Comparison of ENCODE assay signal across 29 cellular contexts in genomic region chr2:18484625-18485024, GRCh38.
"Had no signal": no experiment of that assay in that cellular context is flagged by ENCODE, and none has a peak within 500 bp of the region (broad histone marks: within the 10 kb centered on the region; RNA-seq: fewer than 3 reads in every experiment).

No MANE protein-coding gene starts in this region.

- H3K36me3 ChIP-seq: heart right ventricle, neural progenitor cell, right lobe of liver, thoracic aorta, tibial nerve, upper lobe of left lung, uterus had no signal

- H3K27ac Mint-ChIP-seq: memory B cell; naive thymus-derived CD4-positive, alpha-beta T cell; nephron; neural progenitor cell; progenitor cell of endocrine pancreas; stimulated activated memory B cell treated with anti-CD40 and anti-IgM and Interleukin-4, amounts not matched to agents 10 μg/mL and 1 μg/mL and 100 μg/mL, for 72 hours had no signal

- H3K9me3 Mint-ChIP-seq: memory B cell; naive thymus-derived CD4-positive, alpha-beta T cell; nephron; neural progenitor cell; stimulated activated memory B cell treated with anti-CD40 and anti-IgM and Interleukin-4, amounts not matched to agents 10 μg/mL and 1 μg/mL and 100 μg/mL, for 72 hours had no signal

- H3K4me1 ChIP-seq: foreskin keratinocyte, neural progenitor cell, parathyroid adenoma, right lobe of liver, upper lobe of left lung, uterus had no signal

- ATAC-seq: esophagus mucosa; foreskin keratinocyte; naive thymus-derived CD4-positive, alpha-beta T cell; stimulated activated memory B cell treated with anti-CD40 and anti-IgM and Interleukin-4, amounts not matched to agents 10 μg/mL and 1 μg/mL and 100 μg/mL, for 72 hours; stimulated activated naive CD8-positive, alpha-beta T cell treated with anti-CD3 and anti-CD28 coated beads, Interleukin-15, Interleukin-2, amounts not matched to agents 100 U/mL and 50 U/mL, for 24 hours had no signal

- H3K27ac ChIP-seq: dorsolateral prefrontal cortex, epithelial cell of prostate, foreskin keratinocyte, heart right ventricle, neural progenitor cell, parathyroid adenoma, right lobe of liver, thoracic aorta, tibial nerve, upper lobe of left lung, uterus had no signal

- H3K4me3 Mint-ChIP-seq: memory B cell; naive thymus-derived CD4-positive, alpha-beta T cell; nephron; neural progenitor cell; stimulated activated memory B cell treated with anti-CD40 and anti-IgM and Interleukin-4, amounts not matched to agents 10 μg/mL and 1 μg/mL and 100 μg/mL, for 72 hours had no signal

- DNase-seq: central memory CD4-positive, alpha-beta T cell; dorsolateral prefrontal cortex; effector CD4-positive, alpha-beta T cell; foreskin keratinocyte; glutamatergic neuron; heart right ventricle; hypothalamus; midbrain; naive thymus-derived CD4-positive, alpha-beta T cell; right lobe of liver; small intestine; stimulated activated CD4-positive, alpha-beta T cell treated with anti-CD3 and anti-CD28 coated beads, Interleukin-12 subunit alpha, Interleukin-12 subunit beta, amount 100 ng/mL, for 4 hours; stimulated activated CD4-positive, alpha-beta T cell treated with anti-CD3 and anti-CD28 coated beads, Interleukin-2, amount 100 ng/mL, for 24 hours; stimulated activated CD4-positive, alpha-beta T cell treated with anti-CD3 and anti-CD28 coated beads, Interleukin-4, amount 100 ng/mL, for 4 hours; stimulated activated naive CD8-positive, alpha-beta T cell treated with anti-CD3 and anti-CD28 coated beads, Interleukin-15, Interleukin-2, amounts not matched to agents 100 U/mL and 50 U/mL, for 24 hours; substantia nigra; upper lobe of left lung; uterus had no signal

- H3K4me1 Mint-ChIP-seq: memory B cell; naive thymus-derived CD4-positive, alpha-beta T cell; neural progenitor cell; stimulated activated memory B cell treated with anti-CD40 and anti-IgM and Interleukin-4, amounts not matched to agents 10 μg/mL and 1 μg/mL and 100 μg/mL, for 72 hours had no signal

- H3K79me2 ChIP-seq: parathyroid adenoma had no signal

- H3K4me3 ChIP-seq: dorsolateral prefrontal cortex, heart right ventricle, lung, neural progenitor cell, right lobe of liver, thoracic aorta, tibial nerve, upper lobe of left lung, uterus had no signal

- H3K9me3 ChIP-seq: heart right ventricle, right lobe of liver, thoracic aorta, tibial nerve, upper lobe of left lung, uterus had no signal

- H3K27me3 ChIP-seq: heart right ventricle, neural progenitor cell, right lobe of liver, tibial nerve, upper lobe of left lung, uterus had no signal

- H3K36me3 Mint-ChIP-seq: memory B cell; naive thymus-derived CD4-positive, alpha-beta T cell; neural progenitor cell; stimulated activated memory B cell treated with anti-CD40 and anti-IgM and Interleukin-4, amounts not matched to agents 10 μg/mL and 1 μg/mL and 100 μg/mL, for 72 hours had no signal

- H2AFZ ChIP-seq: neural progenitor cell, parathyroid adenoma had no signal

- H3K4me2 ChIP-seq: neural progenitor cell had no signal

- H3K27me3 Mint-ChIP-seq: progenitor cell of endocrine pancreas; stimulated activated memory B cell treated with anti-CD40 and anti-IgM and Interleukin-4, amounts not matched to agents 10 μg/mL and 1 μg/mL and 100 μg/mL, for 72 hours had no signal
